25 cellular contexts compared by ENCODE assay signal in the genomic region with DNA sequence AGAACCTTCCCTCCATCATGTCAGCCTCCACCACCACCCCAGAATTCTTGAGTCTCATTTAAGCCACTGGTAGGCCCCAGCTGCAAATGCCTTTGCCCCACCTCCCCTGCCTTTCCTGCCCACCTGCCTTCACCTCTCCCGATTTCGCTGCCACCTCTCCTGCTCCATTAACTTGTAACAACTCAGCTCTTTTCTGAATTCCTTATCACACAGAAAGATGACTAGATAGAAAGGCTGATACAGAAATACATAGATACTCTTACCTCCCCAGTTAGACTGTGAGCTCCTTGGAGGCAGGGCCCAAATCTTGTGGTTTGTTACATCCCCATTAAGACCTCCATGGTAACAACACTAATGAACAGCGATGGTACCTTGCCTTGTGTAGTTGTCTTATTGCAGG.
"Had no signal": no experiment of that assay in that cellular context is flagged by ENCODE, and none has a peak within 500 bp of the region (broad histone marks: within the 10 kb centered on the region; RNA-seq: fewer than 3 reads in every experiment).

No MANE protein-coding gene starts in this region.

- H2AFZ ChIP-seq: hepatocyte, parathyroid adenoma had no signal

- H3K9ac ChIP-seq: parathyroid adenoma had no signal

- H3K4me2 ChIP-seq: hepatocyte, smooth muscle cell had no signal

- H3K27me3 ChIP-seq: heart right ventricle, hepatocyte, neutrophil, right atrium auricular region, right lobe of liver, suprapubic skin, tibial artery, vagina had no signal

- H3K36me3 ChIP-seq: heart right ventricle, left ventricle myocardium inferior, neutrophil, right atrium auricular region, right lobe of liver, suprapubic skin, thoracic aorta, tibial artery, vagina had no signal

- DNase-seq: heart right ventricle; islet precursor cell; left ventricle myocardium inferior; midbrain; mucosa of descending colon; naive thymus-derived CD8-positive, alpha-beta T cell; nephron progenitor cell; occipital lobe; right lobe of liver; stimulated activated CD4-positive, alpha-beta T cell treated with anti-CD3 and anti-CD28 coated beads, Interleukin-1b, Interleukin-23, amount 100 ng/mL, for 48 hours; stimulated activated CD4-positive, alpha-beta T cell treated with anti-CD3 and anti-CD28 coated beads, Interleukin-2, amount 100 ng/mL, for 48 hours; stimulated activated naive B cell treated with anti-CD40 and anti-IgM and Interleukin-4, amounts not matched to agents 10 μg/mL and 1 μg/mL and 100 μg/mL, for 72 hours; tibial artery had no signal

- H3K27me3 Mint-ChIP-seq: progenitor cell of endocrine pancreas; stimulated activated naive CD8-positive, alpha-beta T cell treated with anti-CD3 and anti-CD28 coated beads, Interleukin-15, Interleukin-2, amounts not matched to agents 100 ng/mL and 50 ng/mL, for 24 hours; type B pancreatic cell had no signal

- H3K9me3 ChIP-seq: left ventricle myocardium inferior, mucosa of descending colon, neutrophil, right atrium auricular region, right lobe of liver, thoracic aorta, tibial artery, vagina had no signal

- H3K4me3 Mint-ChIP-seq: naive thymus-derived CD8-positive, alpha-beta T cell; nephron progenitor cell; stimulated activated naive B cell treated with anti-CD40 and anti-IgM and Interleukin-4, amounts not matched to agents 10 μg/mL and 1 μg/mL and 100 μg/mL, for 72 hours; stimulated activated naive CD8-positive, alpha-beta T cell treated with anti-CD3 and anti-CD28 coated beads, Interleukin-15, Interleukin-2, amounts not matched to agents 100 ng/mL and 50 ng/mL, for 24 hours; type B pancreatic cell had no signal

- H3K27ac ChIP-seq: heart right ventricle, hepatocyte, left ventricle myocardium inferior, neutrophil, parathyroid adenoma, right atrium auricular region, right lobe of liver, suprapubic skin, thoracic aorta, tibial artery had no signal

- H3K4me1 Mint-ChIP-seq: naive thymus-derived CD8-positive, alpha-beta T cell had no signal

- H3K4me3 ChIP-seq: heart right ventricle, hepatocyte, left ventricle myocardium inferior, lung, mucosa of descending colon, right atrium auricular region, right lobe of liver, smooth muscle cell, suprapubic skin, thoracic aorta, tibial artery, vagina had no signal

- H3K79me2 ChIP-seq: hepatocyte, parathyroid adenoma had no signal

- H3K27ac Mint-ChIP-seq: nephron progenitor cell; stimulated activated naive B cell treated with anti-CD40 and anti-IgM and Interleukin-4, amounts not matched to agents 10 μg/mL and 1 μg/mL and 100 μg/mL, for 72 hours; stimulated activated naive CD8-positive, alpha-beta T cell treated with anti-CD3 and anti-CD28 coated beads, Interleukin-15, Interleukin-2, amounts not matched to agents 100 ng/mL and 50 ng/mL, for 24 hours had no signal

- ATAC-seq: heart right ventricle; mucosa of descending colon; naive thymus-derived CD8-positive, alpha-beta T cell; right lobe of liver; stimulated activated naive B cell treated with anti-CD40 and anti-IgM and Interleukin-4, amounts not matched to agents 10 μg/mL and 1 μg/mL and 100 μg/mL, for 72 hours had no signal

- H3K9me3 Mint-ChIP-seq: type B pancreatic cell had no signal

- H3K4me1 ChIP-seq: parathyroid adenoma had no signal
